Comparison of ENCODE assay signal across 8 cellular contexts in genomic region chr9:79687131-79687447, GRCh38.
DNase-seq lines count a peak whose midpoint lies in the region; ATAC-seq and TF ChIP-seq lines count a peak whose summit lies in the region.

No MANE protein-coding gene starts in this region.

- no peak overlapping the region for H3K4me3 Mint-ChIP-seq in osteocyte (ENCODE audit: unreplicated experiment)

- no peaks in the 10 kb centered on the region for H3K27me3 Mint-ChIP-seq in osteocyte (ENCODE audit: unreplicated experiment)

- peaks cover 0 to 9% of the 10 kb centered on the region in 2 donors for H3K9me3 Mint-ChIP-seq in activated naive CD4-positive, alpha-beta T cell treated with anti-CD3 and anti-CD28 coated beads, Interleukin-2, amount 50 U/mL, for 72 hours
- H3K9me3 Mint-ChIP-seq in osteocyte (ENCODE audit: unreplicated experiment), result no peaks in the 10 kb centered on the region

- DNase-seq in GDM1 (lab: John Stamatoyannopoulos, UW) (peak; percentile 17), osteocyte (ENCODE audit: extremely low spot score, unreplicated experiment) (no peak), NOMO-1 treated with dmso at 0.1 percent for 144 hours (lab: John Stamatoyannopoulos, UW; ENCODE audit: unreplicated experiment) (no peak), NCI-H1105 (lab: John Stamatoyannopoulos, UW) (no peak), COLO829 (ENCODE audit: low spot score) (no peak)
- no peak for DNase-seq in activated naive CD4-positive, alpha-beta T cell treated with anti-CD3 and anti-CD28 coated beads, Interleukin-2, amount 50 U/mL, for 72 hours (ENCODE audit: low spot score in 2 of 2)

- peaks cover 73% of the 10 kb centered on the region for H3K4me1 Mint-ChIP-seq in osteocyte (ENCODE audit: unreplicated experiment)

- H3K36me3 Mint-ChIP-seq in activated naive CD4-positive, alpha-beta T cell treated with anti-CD3 and anti-CD28 coated beads, Interleukin-2, amount 50 U/mL, for 72 hours, result peaks cover 5 to 14% of the 10 kb centered on the region in 2 donors
- H3K36me3 Mint-ChIP-seq in osteocyte (ENCODE audit: unreplicated experiment), result peaks cover 12% of the 10 kb centered on the region

- ATAC-seq in HG03442 (IDR thresholded peaks at IDR 0.05; ENCODE audit: unreplicated experiment), result peak; percentile 49
- peak; percentile 73 to 82 for ATAC-seq in activated naive CD4-positive, alpha-beta T cell treated with anti-CD3 and anti-CD28 coated beads, Interleukin-2, amount 50 U/mL, for 72 hours
- no peak for ATAC-seq in GM21723 (IDR thresholded peaks at IDR 0.05; ENCODE audit: unreplicated experiment)

- no peak for TF ChIP-seq CTCF in osteocyte (IDR thresholded peaks at IDR 0.05)

- H3K27ac Mint-ChIP-seq in activated naive CD4-positive, alpha-beta T cell treated with anti-CD3 and anti-CD28 coated beads, Interleukin-2, amount 50 U/mL, for 72 hours, result peak overlapping the region in 1 of 2 donors; percentile 16
- H3K27ac Mint-ChIP-seq in osteocyte (ENCODE audit: unreplicated experiment), result peak overlapping the region; percentile 93
